Comparison of ENCODE assay signal across 3 cellular contexts in genomic region chr13:107497661-107498060, GRCh38.
"Had no signal": no experiment of that assay in that cellular context is flagged by ENCODE, and none has a peak within 500 bp of the region (broad histone marks: within the 10 kb centered on the region; RNA-seq: fewer than 3 reads in every experiment).

No MANE protein-coding gene starts in this region.

- H3K4me3 ChIP-seq: GM12878 had no signal

- DNase-seq: GDM1, GF-D8 had no signal

- ATAC-seq: GM12878 had no signal
